Comparison of ENCODE assay signal across 8 cellular contexts in genomic region chr3:4466783-4467521, GRCh38. TPM values are rescaled to one million over a fixed set of nuclear protein-coding genes. Genes with fewer than 3 reads are reported as not detected.
DNase-seq lines count a peak whose midpoint lies in the region; ATAC-seq, FAIRE-seq and TF ChIP-seq lines count a peak whose summit lies in the region.

Gene SUMF1, minus strand, starts transcription at chr3:4467269. Its CDS starts 24 bp downstream, at chr3:4467245.

- H3K9me3 ChIP-seq in small intestine (ENCODE audit: control insufficient read depth, low read depth), result no peaks in the 10 kb centered on the region

- CTCF ChIA-PET in WTC11 (lab: Charles Lee), result interaction anchor here (0.7 to 1.6 kb wide), 4 partner anchors 26 to 166 kb away, joined by 3 to 7 read pairs (median 5); partner anchors contain the start of gene ITPR1

- POLR2A ChIA-PET in WTC11 (lab: Charles Lee), result interaction anchor here (0.5 to 1.6 kb wide), 4 partner anchors 26 to 612 kb away, joined by 3 to 31 read pairs (median 4); partner anchors contain the start of gene ITPR1

- H3K27me3 ChIP-seq in bronchial epithelial cell (ENCODE audit: control insufficient read depth, insufficient read depth, low read length) (no peaks in the 10 kb centered on the region), small intestine (ENCODE audit: control insufficient read depth in 2 of 2, insufficient read depth in 2 of 2, low read length in 2 of 2) (no peaks in the 10 kb centered on the region)

- H3K36me3 ChIP-seq in bronchial epithelial cell (ENCODE audit: control insufficient read depth, insufficient read depth, low read length) (no peaks in the 10 kb centered on the region), small intestine (ENCODE audit: control insufficient read depth in 2 of 2, insufficient read depth in 2 of 2, low read length in 2 of 2) (no peaks in the 10 kb centered on the region)

- H3K9me3 Mint-ChIP-seq in WTC11, result peaks cover 3% of the 10 kb centered on the region

- H3K4me1 Mint-ChIP-seq in WTC11, result peaks cover 10% of the 10 kb centered on the region

- peak within 1 kb of the TSS; percentile 94 to 97 for H3K27ac ChIP-seq in small intestine (ENCODE audit: low read depth in 1 of 2, low read length in 1 of 2)

- H3K4me1 ChIP-seq in small intestine (ENCODE audit: control insufficient read depth in 2 of 2, insufficient read depth in 1 of 2, low read depth in 1 of 2, low read length in 1 of 2), result no peaks in the 10 kb centered on the region

- FAIRE-seq in bronchial epithelial cell (lab: Jason Lieb, UNC) (no peak), small intestine (lab: Jason Lieb, UNC) (no peak)

- peak within 1 kb of the TSS; percentile 89 for H3K4me3 Mint-ChIP-seq in WTC11

- ATAC-seq in HG02938 (IDR thresholded peaks at IDR 0.05; ENCODE audit: unreplicated experiment) (peak; percentile 99), WTC11 (peak; percentile 93)

- peak within 1 kb of the TSS; percentile 97 for H3K27ac Mint-ChIP-seq in WTC11

- WGBS in small intestine, 3 donors, result 0 to 1% (median 1%) methylated on average over 47 of the region's 47 CpGs

- TF ChIP-seq CTCF in WTC11 (IDR thresholded peaks at IDR 0.05) (no peak), bronchial epithelial cell (IDR thresholded peaks at IDR 0.05; ENCODE audit: insufficient read depth, low read length, severe bottlenecking) (no peak)

- DNase-seq in NK-92 treated with Interleukin-12 subunit alpha and Interleukin-12 subunit beta, amount 100 ng/mL, for 24 hours (lab: John Stamatoyannopoulos, UW), result peak; percentile 57
- DNase-seq in NK-92 (lab: John Stamatoyannopoulos, UW; ENCODE audit: unreplicated experiment), result no peak
- peak; percentile 54 for DNase-seq in NCI-H2029 treated with DMSO at 0.1 percent for 48 hours (lab: John Stamatoyannopoulos, UW)
- DNase-seq in WTC11 (ENCODE audit: low spot score), result peak; percentile 81
- DNase-seq in bronchial epithelial cell (ENCODE audit: low read depth), result peak; percentile 65
- DNase-seq in iPS-NIHi7 (ENCODE audit: extremely low spot score), result peak; percentile 93
- peak; percentile 86 for DNase-seq in small intestine

- no peaks in the 10 kb centered on the region for H3K36me3 Mint-ChIP-seq in WTC11

- H3K4me3 ChIP-seq in bronchial epithelial cell (ENCODE audit: low read depth, low read length), result peak within 1 kb of the TSS; percentile 57
- H3K4me3 ChIP-seq in small intestine (ENCODE audit: low read depth in 1 of 2, low read length in 2 of 2), result peak within 1 kb of the TSS; percentile 91 to 97

- peaks cover 9% of the 10 kb centered on the region for H3K27me3 Mint-ChIP-seq in WTC11 (ENCODE audit: low read depth)

TF ChIP-seq in WTC11, 78 proteins besides CTCF, POLR2A, EP300 and RAD21 (continues in another document):
- no peak for TF ChIP-seq GRHL2 (CRISPR knock-in tag; IDR thresholded peaks at IDR 0.05; ENCODE audit: insufficient replicate concordance, severe bottlenecking)
- TF ChIP-seq MAX (CRISPR knock-in tag; IDR thresholded peaks at IDR 0.05), result peak; percentile 80
- TF ChIP-seq PRRX2 (CRISPR knock-in tag; IDR thresholded peaks at IDR 0.05), result 0 out of 2 replicates have a peak, but pooled peaks have one; percentile 23
- TF ChIP-seq SP1 (CRISPR knock-in tag; conservative IDR thresholded peaks at IDR 0.05), result peak; percentile 51; the same call in 1 of the 2 replicates
- peak; percentile 62; the same call in 1 of the 2 replicates for TF ChIP-seq HMGXB4 (CRISPR knock-in tag; IDR thresholded peaks at IDR 0.05)
- no peak for TF ChIP-seq GTF2I (CRISPR knock-in tag; conservative IDR thresholded peaks at IDR 0.05)
- TF ChIP-seq AR (CRISPR knock-in tag; IDR thresholded peaks at IDR 0.05), result no peak
- no peak for TF ChIP-seq NFYB (CRISPR knock-in tag; conservative IDR thresholded peaks at IDR 0.05; ENCODE audit: low read depth)
- no peak for TF ChIP-seq JAZF1 (CRISPR knock-in tag; IDR thresholded peaks at IDR 0.05)
- TF ChIP-seq ZNF671 (CRISPR knock-in tag; IDR thresholded peaks at IDR 0.05), result no peak
- no peak for TF ChIP-seq ZSCAN18 (CRISPR knock-in tag; IDR thresholded peaks at IDR 0.05)
- TF ChIP-seq ELF4 (CRISPR knock-in tag; IDR thresholded peaks at IDR 0.05; ENCODE audit: low read depth), result no peak
- peak; percentile 93 for TF ChIP-seq FOXP1 (CRISPR knock-in tag; IDR thresholded peaks at IDR 0.05; ENCODE audit: borderline replicate concordance)
- TF ChIP-seq SMAD3 (CRISPR knock-in tag; IDR thresholded peaks at IDR 0.05; ENCODE audit: borderline replicate concordance), result no peak
- TF ChIP-seq CREB1 (CRISPR knock-in tag; IDR thresholded peaks at IDR 0.05), result peak; percentile 42; the same call in 1 of the 2 replicates
- TF ChIP-seq E2F1 (CRISPR knock-in tag; IDR thresholded peaks at IDR 0.05), result no peak
- no peak for TF ChIP-seq IRF2 (CRISPR knock-in tag; IDR thresholded peaks at IDR 0.05; ENCODE audit: borderline replicate concordance, low read depth)
- no peak for TF ChIP-seq ZNF263 (CRISPR knock-in tag; IDR thresholded peaks at IDR 0.05; ENCODE audit: low read depth)
- 0 out of 2 replicates have a peak, but pooled peaks have one; percentile 52 for TF ChIP-seq E2F5 (CRISPR knock-in tag; IDR thresholded peaks at IDR 0.05)

RNA-seq across cellular contexts. Expression of gene SUMF1, which starts in this region (rescaled TPM):
- total RNA-seq in WTC11 (2021) (10.2 to 11.0 TPM (median 10.4 TPM) in 3 replicates), bronchial epithelial cell (44.5 and 81.7 TPM in 2 replicates)
- polyA plus RNA-seq in small intestine, result 10 to 100 TPM in 1 of 3 donors, 1 to 10 TPM in 2; 3.8 to 22.2 (median 6.5) TPM
